8 cellular contexts compared by ENCODE assay signal in the genomic region with DNA sequence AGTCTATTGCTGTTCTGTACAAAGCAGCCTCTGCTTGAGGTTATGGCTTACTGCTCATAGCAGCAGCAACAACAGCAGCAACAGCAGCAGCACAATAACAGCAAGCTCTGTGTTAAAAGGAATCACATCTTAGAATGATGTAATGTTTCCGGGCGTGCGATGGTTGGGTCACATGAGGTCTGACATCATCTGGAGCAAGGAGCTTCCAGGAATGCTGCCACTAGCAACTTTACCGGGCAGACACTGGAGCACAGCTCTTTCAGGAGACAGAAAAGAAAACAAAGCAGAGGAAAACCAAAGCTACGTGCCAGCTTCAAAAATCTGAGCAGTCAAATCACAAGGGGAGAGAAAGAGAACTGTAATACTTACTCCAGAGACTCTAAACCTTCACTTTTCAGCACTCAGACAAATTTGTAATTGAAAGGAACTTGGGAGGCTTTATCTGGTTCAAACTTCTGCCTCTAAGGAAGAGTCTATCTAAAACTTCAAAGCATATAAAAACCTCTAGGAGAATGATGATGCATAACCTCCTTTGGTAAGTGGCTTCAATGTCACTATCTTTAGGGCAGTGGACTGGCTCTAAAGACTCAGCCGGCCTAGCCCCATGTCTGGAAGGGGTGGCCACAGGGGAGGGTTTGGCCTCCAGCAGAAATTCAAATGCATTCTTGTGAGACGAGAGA. TPM values are rescaled to one million over a fixed set of nuclear protein-coding genes. Genes with fewer than 3 reads are reported as not detected.
A peak's percentile ranks its signal among the peaks of the same experiment; 100 is the strongest.
DNase-seq lines count a peak whose midpoint lies in the region; ATAC-seq and TF ChIP-seq lines count a peak whose summit lies in the region.

No MANE protein-coding gene starts in this region.

- TF ChIP-seq CTCF in WERI-Rb-1 (IDR thresholded peaks at IDR 0.05; ENCODE audit: low read depth, low read length) = no peak
- TF ChIP-seq CTCF in psoas muscle (IDR thresholded peaks at IDR 0.05) = no peak

- WGBS in psoas muscle, 3 donors = 22 to 30% (median 27%) methylated on average over 7 of the region's 7 CpGs

- intact Hi-C loops in Right ventricle myocardium superior (cut with DNase I) = no loop called here
- intact Hi-C loops in psoas muscle (cut with DNase I) = loop anchor here in 1 of 2 donors (5.0 kb wide), 1 partner anchor 447 kb away; a partner anchor contains a TSS

- DNase-seq in HK-2 (ENCODE audit: unreplicated experiment) = peak; percentile 65
- DNase-seq in WERI-Rb-1 = peak; percentile 39
- peak; percentile 73 for DNase-seq in Right ventricle myocardium superior
- DNase-seq in psoas muscle = peak; percentile 59 to 63
- no peak for DNase-seq in HUDEP-2 (lab: John Stamatoyannopoulos, UW; ENCODE audit: unreplicated experiment in 76 of 76)

- H3K27me3 ChIP-seq in WERI-Rb-1 (ENCODE audit: insufficient read depth, low read depth, severe bottlenecking) (no peaks in the 10 kb centered on the region), psoas muscle (ENCODE audit: insufficient read depth in 3 of 3, low read length in 2 of 3) (no peaks in the 10 kb centered on the region)

- H3K36me3 ChIP-seq in WERI-Rb-1 (no peaks in the 10 kb centered on the region), psoas muscle (ENCODE audit: insufficient read depth in 1 of 2, low read depth in 1 of 2) (no peaks in the 10 kb centered on the region)

- H3K27ac ChIP-seq in WERI-Rb-1 (no peak overlapping the region), psoas muscle (peak overlapping the region; percentile 70)

- H3K9me3 ChIP-seq in WERI-Rb-1 (ENCODE audit: severe bottlenecking) = no peaks in the 10 kb centered on the region
- no peaks in the 10 kb centered on the region for H3K9me3 ChIP-seq in psoas muscle

- H3K4me3 ChIP-seq in WERI-Rb-1 (ENCODE audit: low read depth, low read length) (no peak overlapping the region), psoas muscle (no peak overlapping the region)

- ATAC-seq in Right ventricle myocardium superior (ENCODE audit: poor library complexity) = peak; percentile 98
- peak; percentile 68 to 82 (median 76) for ATAC-seq in psoas muscle
- no peak for ATAC-seq in GM21786 (IDR thresholded peaks at IDR 0.05; ENCODE audit: unreplicated experiment)
- ATAC-seq in GM21576 (IDR thresholded peaks at IDR 0.05; ENCODE audit: unreplicated experiment) = no peak
- ATAC-seq in HG02763 (IDR thresholded peaks at IDR 0.05; ENCODE audit: unreplicated experiment) = no peak

- no peaks in the 10 kb centered on the region for H3K4me1 ChIP-seq in psoas muscle

RNA-seq across cellular contexts. Expression of a gene that starts 28.3 kb away (rescaled TPM):
- total RNA-seq in Right ventricle myocardium superior (23.9 TPM), psoas muscle (10 to 100 TPM; 17.0 to 28.6 (median 27.5) TPM)
- polyA plus RNA-seq in psoas muscle = 10 to 100 TPM in 1 of 3 donors, 1 to 10 TPM in 2; 5.8 to 18.6 (median 6.8) TPM

Comparison
In these comparisons a context has a peak if more than half of its experiments do, and no peak if none do; other contexts are left out.
1. DNase-seq: peak in HK-2 (single experiment), WERI-Rb-1 (single experiment), Right ventricle myocardium superior (single experiment) and psoas muscle (2 of 2); none in HUDEP-2 (0 of 76).
2. ATAC-seq: peak in Right ventricle myocardium superior (single experiment) and psoas muscle (4 of 4); none in GM21786 (single experiment), GM21576 (single experiment) and HG02763 (single experiment).